In the genomic region with DNA sequence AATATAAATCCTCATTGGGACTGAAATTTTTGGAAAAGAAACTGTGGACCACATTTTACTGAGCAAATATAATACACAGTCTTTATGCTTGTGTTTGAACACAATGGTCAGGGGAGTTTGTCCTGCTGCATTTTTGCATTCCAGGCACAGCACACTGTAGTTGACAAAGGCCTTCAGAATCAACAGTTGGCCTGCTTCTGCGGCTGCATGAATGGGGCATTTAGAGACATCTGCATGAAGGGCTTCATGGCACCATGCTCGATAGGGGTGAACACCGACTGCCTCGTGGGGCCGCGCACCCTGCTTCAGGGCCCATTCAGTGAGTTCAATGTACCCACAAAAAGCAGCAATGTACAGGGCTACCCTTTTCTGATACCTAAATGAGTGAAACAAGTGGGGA, we compare ENCODE assay signal across 15 cellular contexts.
"Had no signal": no experiment of that assay in that cellular context is flagged by ENCODE, and none has a peak within 500 bp of the region (broad histone marks: within the 10 kb centered on the region; RNA-seq: fewer than 3 reads in every experiment).

No MANE protein-coding gene starts in this region.

- ATAC-seq: activated T-helper 17 cell treated with anti-CD3 and anti-CD28 coated beads, Interleukin-2, amount 50 U/mL, for 72 hours; mucosa of descending colon; naive thymus-derived CD4-positive, alpha-beta T cell; stimulated activated naive CD8-positive, alpha-beta T cell treated with anti-CD3 and anti-CD28 coated beads, Interleukin-15, amount 100 ng/mL, for 72 hours; T-cell had no signal

- DNase-seq: activated CD4-positive, alpha-beta T cell treated with anti-CD3 and anti-CD28 coated beads, Interleukin-2, amount 50 U/mL, for 1 hour; activated naive CD4-positive, alpha-beta T cell treated with anti-CD3 and anti-CD28 coated beads for 36 hours; activated T-cell treated with anti-CD3 and anti-CD28 coated beads for 4 hours; central memory CD4-positive, alpha-beta T cell; effector CD4-positive, alpha-beta T cell; esophagus squamous epithelium; mucosa of descending colon; naive thymus-derived CD4-positive, alpha-beta T cell; sigmoid colon; spleen; stimulated activated naive CD8-positive, alpha-beta T cell treated with anti-CD3 and anti-CD28 coated beads, Interleukin-15, amount 100 ng/mL, for 72 hours; T-cell; T-helper 9 cell; thyroid gland had no signal
